Comparison of ENCODE assay signal across 6 cellular contexts in the genomic region with DNA sequence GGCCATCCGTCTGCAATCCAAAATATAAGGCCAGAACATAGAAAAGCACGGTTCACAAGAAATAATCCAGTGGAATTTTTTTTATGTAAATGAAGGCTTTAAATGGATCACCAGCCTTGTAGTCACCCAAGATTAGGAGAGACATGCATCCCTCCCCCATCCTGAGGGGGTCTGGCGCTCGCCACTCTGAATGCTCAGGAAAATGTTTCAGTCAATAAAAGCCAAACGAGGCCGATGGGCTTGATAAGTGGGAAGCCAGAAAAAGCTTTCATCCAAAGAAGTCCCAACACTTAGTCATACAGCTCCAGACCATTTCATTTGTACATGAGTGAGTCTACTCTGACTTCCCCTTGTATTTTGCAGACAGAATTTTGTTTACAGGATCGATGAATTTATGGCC.
"Had no signal": no experiment of that assay in that cellular context is flagged by ENCODE, and none has a peak within 500 bp of the region (broad histone marks: within the 10 kb centered on the region; RNA-seq: fewer than 3 reads in every experiment).

No MANE protein-coding gene starts in this region.

- DNase-seq: GM23248, GOT3, H9, HCEC 1CT, IMR-90 had no signal

- H3K27ac ChIP-seq: GM23248 had no signal

- ATAC-seq: K562 had no signal

- H3K4me3 ChIP-seq: GM23248, K562 had no signal
